2 cellular contexts compared by ENCODE assay signal in genomic region chr6:46651766-46652165, GRCh38.
TF ChIP-seq lines count a peak whose summit lies in the region.

No MANE protein-coding gene starts in this region.

TF ChIP-seq in K562, 482 proteins besides CTCF, POLR2A, EP300 and RAD21:
- TF ChIP-seq ETS1 (conservative IDR thresholded peaks at IDR 0.05; ENCODE audit: control insufficient read depth, low read depth, low read length): no peak
- no peak for TF ChIP-seq STAT5B (CRISPR knock-in tag; IDR thresholded peaks at IDR 0.05)
- TF ChIP-seq C11orf30 (IDR thresholded peaks at IDR 0.05; ENCODE audit: low read depth): peak; percentile 33; the same call in 1 of the 2 replicates
- TF ChIP-seq MAFF (IDR thresholded peaks at IDR 0.05; ENCODE audit: low read length): peak; percentile 31; the same call in 1 of the 2 replicates
- peak; percentile 40; the same call in 1 of the 2 replicates for TF ChIP-seq MAFK (IDR thresholded peaks at IDR 0.05; ENCODE audit: low read length)
- TF ChIP-seq MAFG (tag; conservative IDR thresholded peaks at IDR 0.05): peak; percentile 34
- TF ChIP-seq ZNF316 (IDR thresholded peaks at IDR 0.05): peak; percentile 72

TF ChIP-seq in HepG2, 621 proteins besides CTCF, POLR2A, EP300 and RAD21:
- no peak for TF ChIP-seq ZNF225 (CRISPR knock-in tag; IDR thresholded peaks at IDR 0.05)
- TF ChIP-seq MAFF (IDR thresholded peaks at IDR 0.05; ENCODE audit: low read depth, low read length): peak; percentile 88
- TF ChIP-seq MAFK (conservative IDR thresholded peaks at IDR 0.05 in 1 of 2, IDR thresholded peaks at IDR 0.05 in 1 of 2; ENCODE audit: low read length in 2 of 2): peak; percentile 92 to 93
